ENCODE assay signal across 8 cellular contexts in genomic region chr6:37516076-37516919, GRCh38. TPM values are rescaled to one million over a fixed set of nuclear protein-coding genes. Genes with fewer than 3 reads are reported as not detected.
A peak's percentile ranks its signal among the peaks of the same experiment; 100 is the strongest.
DNase-seq lines count a peak whose midpoint lies in the region; ATAC-seq and TF ChIP-seq lines count a peak whose summit lies in the region.

No MANE protein-coding gene starts in this region.

- no peaks in the 10 kb centered on the region for H3K27me3 Mint-ChIP-seq in activated naive CD4-positive, alpha-beta T cell treated with anti-CD3 and anti-CD28 coated beads, Interleukin-2, amount 50 U/mL, for 24 hours

- CTCF ChIA-PET in A673 (lab: Charles Lee) = no interaction called here

- H3K4me3 Mint-ChIP-seq in activated naive CD4-positive, alpha-beta T cell treated with anti-CD3 and anti-CD28 coated beads, Interleukin-2, amount 50 U/mL, for 24 hours = peak overlapping the region; percentile 93

- TF ChIP-seq CTCF in 22Rv1 (IDR thresholded peaks at IDR 0.05) = no peak
- no peak for TF ChIP-seq CTCF in liver (IDR thresholded peaks at IDR 0.05; ENCODE audit: low read depth, low read length, missing input control)
- TF ChIP-seq CTCF in A673 (conservative IDR thresholded peaks at IDR 0.05; ENCODE audit: low read depth, low read length) = no peak

- POLR2A ChIA-PET in A673 (lab: Charles Lee; ENCODE audit: low non-redundant PET) = no interaction called here

- no peak overlapping the region for H3K9ac ChIP-seq in liver (ENCODE audit: low read depth in 1 of 2, low read length in 2 of 2)

- H3K4me3 ChIP-seq in liver (ENCODE audit: low read depth in 1 of 3, low read length in 3 of 3) = peak overlapping the region in 2 of 3 donors; percentile 1 to 10
- no peak overlapping the region for H3K4me3 ChIP-seq in A673 (ENCODE audit: low read depth, low read length, poor library complexity, severe bottlenecking)

- peak; percentile 62 for ATAC-seq in SK-N-SH treated with all-trans-retinoic acid at 6 μM for 48 hours

- peaks cover 6% of the 10 kb centered on the region for H3K36me3 Mint-ChIP-seq in activated naive CD4-positive, alpha-beta T cell treated with anti-CD3 and anti-CD28 coated beads, Interleukin-2, amount 50 U/mL, for 24 hours

- peak overlapping the region; percentile 99 for H3K27ac Mint-ChIP-seq in activated naive CD4-positive, alpha-beta T cell treated with anti-CD3 and anti-CD28 coated beads, Interleukin-2, amount 50 U/mL, for 24 hours

- H3K4me1 ChIP-seq in liver (ENCODE audit: control insufficient read depth in 4 of 4, insufficient read depth in 4 of 4, low read length in 3 of 4) (peaks cover 7 to 32% (median 23%) of the 10 kb centered on the region in 4 donors), A673 (ENCODE audit: insufficient read depth, low read length, poor library complexity, severe bottlenecking) (no peaks in the 10 kb centered on the region)

- H3K27me3 ChIP-seq in liver (ENCODE audit: control insufficient read depth in 4 of 4, insufficient read depth in 4 of 4, low read length in 3 of 4) (no peaks in the 10 kb centered on the region), A673 (replicated peaks; ENCODE audit: insufficient read depth, low read depth, low read length, poor library complexity) (no peaks in the 10 kb centered on the region)

- BruUV-seq in A673 (replicated peaks; lab: Mats Ljungman, UMichigan) = no TSS peak

- H3K4me1 Mint-ChIP-seq in activated naive CD4-positive, alpha-beta T cell treated with anti-CD3 and anti-CD28 coated beads, Interleukin-2, amount 50 U/mL, for 24 hours = peaks cover 87% of the 10 kb centered on the region

- H3K27ac ChIP-seq in 22Rv1 (peak overlapping the region; percentile 77), liver (ENCODE audit: low read depth in 1 of 2, low read length in 2 of 2) (peak overlapping the region; percentile 49 to 73), A673 (ENCODE audit: low read depth, low read length, poor library complexity, severe bottlenecking) (no peak overlapping the region)

- H3K9me3 ChIP-seq in liver (ENCODE audit: control insufficient read depth in 4 of 4, low read length in 3 of 4) (no peaks in the 10 kb centered on the region), A673 (ENCODE audit: low read depth, low read length, poor library complexity, severe bottlenecking) (no peaks in the 10 kb centered on the region)

- no peak for TF ChIP-seq RAD21 in liver (IDR thresholded peaks at IDR 0.05)

- intact Hi-C loops in A673 (cut with micrococcal nuclease; ENCODE audit: unreplicated experiment) = no loop called here

- peak; percentile 82 for DNase-seq in GM19238 (ENCODE audit: insufficient read length, low spot score)
- DNase-seq in KG1 (lab: John Stamatoyannopoulos, UW) = peak; percentile 55
- DNase-seq in stimulated activated CD8-positive, alpha-beta memory T cell treated with anti-CD3 and anti-CD28 coated beads, Interleukin-4, amount 100 ng/mL, for 1 hour (ENCODE audit: low read depth in 2 of 2, low spot score in 1 of 2) = peak; percentile 66 to 72
- DNase-seq in A673 (ENCODE audit: low spot score) = no peak

- no peaks in the 10 kb centered on the region for H3K36me3 ChIP-seq in liver (ENCODE audit: control insufficient read depth in 4 of 4, insufficient read depth in 3 of 4, low read depth in 1 of 4, low read length in 3 of 4)
- H3K36me3 ChIP-seq in A673 (ENCODE audit: insufficient read depth, low read length, poor library complexity, severe bottlenecking) = no peaks in the 10 kb centered on the region

- WGBS in liver = 10% methylated on average over 18 of the region's 18 CpGs

- no peaks in the 10 kb centered on the region for H3K9me3 Mint-ChIP-seq in activated naive CD4-positive, alpha-beta T cell treated with anti-CD3 and anti-CD28 coated beads, Interleukin-2, amount 50 U/mL, for 24 hours

TF ChIP-seq in SK-N-SH treated with all-trans-retinoic acid at 6 μM for 48 hours, 23 proteins besides CTCF, POLR2A, EP300 and RAD21:
- 0 out of 2 replicates have a peak, but pooled peaks have one; percentile 23 for TF ChIP-seq ZFP3 (CRISPR knock-in tag; IDR thresholded peaks at IDR 0.05)
- TF ChIP-seq PPARA (CRISPR knock-in tag; IDR thresholded peaks at IDR 0.05; ENCODE audit: borderline replicate concordance) = no peak

TF ChIP-seq in liver, 16 proteins besides CTCF, POLR2A, EP300 and RAD21:
- no peak for TF ChIP-seq NR2F2 (IDR thresholded peaks at IDR 0.05)
- TF ChIP-seq FOXA2 (IDR thresholded peaks at IDR 0.05) = no peak
- TF ChIP-seq ZBTB33 (IDR thresholded peaks at IDR 0.05) = no peak
- TF ChIP-seq HNF4A (conservative IDR thresholded peaks at IDR 0.05) = peak; percentile 93
- TF ChIP-seq YY1 (IDR thresholded peaks at IDR 0.05) = no peak
- no peak for TF ChIP-seq EGR1 (IDR thresholded peaks at IDR 0.05; ENCODE audit: low read depth in 2 of 2)
- TF ChIP-seq FOXA1 (IDR thresholded peaks at IDR 0.05) = no peak
- TF ChIP-seq GABPA (IDR thresholded peaks at IDR 0.05 in 1 of 2, conservative IDR thresholded peaks at IDR 0.05 in 1 of 2) = no peak
- TF ChIP-seq MAX (IDR thresholded peaks at IDR 0.05) = no peak
- TF ChIP-seq JUND (IDR thresholded peaks at IDR 0.05) = peak in 1 of 2 donors; percentile 75
- TF ChIP-seq REST (IDR thresholded peaks at IDR 0.05) = no peak
- TF ChIP-seq SP1 (IDR thresholded peaks at IDR 0.05) = peak; percentile 92
- TF ChIP-seq ATF3 (IDR thresholded peaks at IDR 0.05) = no peak
- peak; percentile 45 to 69 for TF ChIP-seq RXRA (IDR thresholded peaks at IDR 0.05)
- TF ChIP-seq HNF4G (IDR thresholded peaks at IDR 0.05) = peak; percentile 79
- no peak for TF ChIP-seq TAF1 (conservative IDR thresholded peaks at IDR 0.05)

RNA-seq across cellular contexts. Expression of gene CCDC167, which starts 16.6 kb away (rescaled TPM):
- total RNA-seq in liver = 10 to 100 TPM; 14.1 to 41.0 TPM
- polyA plus RNA-seq in liver = 10 to 100 TPM; 44.3 to 54.8 TPM
- total RNA-seq in A673 (2021) = 31.5 and 42.4 TPM in 2 replicates
